Comparison of ENCODE assay signal across 8 cellular contexts in genomic region chr12:106248177-106248848, GRCh38. TPM values are rescaled to one million over a fixed set of nuclear protein-coding genes. Genes with fewer than 3 reads are reported as not detected.
DNase-seq lines count a peak whose midpoint lies in the region; ATAC-seq, FAIRE-seq and TF ChIP-seq lines count a peak whose summit lies in the region.

No MANE protein-coding gene starts in this region.

- peak overlapping the region; percentile 97 to 99 for H3K27ac ChIP-seq in uterus

- DNase-seq in GM03348 (ENCODE audit: low spot score), result peak; percentile 85
- peak; percentile 18 for DNase-seq in LoVo (ENCODE audit: low spot score)
- DNase-seq in activated naive CD4-positive, alpha-beta T cell treated with anti-CD3 and anti-CD28 coated beads, Interleukin-2, amount 10 ng/mL, durations not matched to agents 7 days and 5 days, result peak; percentile 28
- DNase-seq in frontal cortex (ENCODE audit: low spot score in 2 of 2), result peak; percentile 58 to 60
- DNase-seq in nephron progenitor cell, result no peak
- peak; percentile 71 for DNase-seq in uterus
- DNase-seq in MV-4-11 (lab: John Stamatoyannopoulos, UW), result no peak

- FAIRE-seq in frontal cortex (lab: Jason Lieb, UNC), result no peak

- H3K27me3 Mint-ChIP-seq in activated naive CD4-positive, alpha-beta T cell treated with anti-CD3 and anti-CD28 coated beads, Interleukin-2, amount 10 ng/mL, durations not matched to agents 7 days and 5 days, result peaks cover 17% of the 10 kb centered on the region
- H3K27me3 Mint-ChIP-seq in nephron progenitor cell (ENCODE audit: low read depth, poor library complexity), result peaks cover 5% of the 10 kb centered on the region

- intact Hi-C loops in uterus (cut with DNase I; ENCODE audit: low total_unique reads), result no loop called here

- H3K4me3 ChIP-seq in uterus, result peak overlapping the region; percentile 51 to 81

- no peaks in the 10 kb centered on the region for H3K9me3 ChIP-seq in uterus

- H3K4me1 ChIP-seq in uterus, result peaks cover 5 to 12% of the 10 kb centered on the region in 2 donors

- ATAC-seq in GM21576 (IDR thresholded peaks at IDR 0.05; ENCODE audit: unreplicated experiment), result peak; percentile 2

- no peaks in the 10 kb centered on the region for H3K36me3 ChIP-seq in uterus

- no peak for TF ChIP-seq CTCF in nephron progenitor cell (IDR thresholded peaks at IDR 0.05)
- no peak for TF ChIP-seq CTCF in uterus (IDR thresholded peaks at IDR 0.05)

- peak overlapping the region; percentile 65 for H3K4me3 Mint-ChIP-seq in activated naive CD4-positive, alpha-beta T cell treated with anti-CD3 and anti-CD28 coated beads, Interleukin-2, amount 10 ng/mL, durations not matched to agents 7 days and 5 days
- H3K4me3 Mint-ChIP-seq in nephron progenitor cell, result peak overlapping the region; percentile 84

- H3K27me3 ChIP-seq in uterus, result no peaks in the 10 kb centered on the region

- CTCF ChIA-PET in activated naive CD4-positive, alpha-beta T cell treated with anti-CD3 and anti-CD28 coated beads, Interleukin-2, amount 10 ng/mL, durations not matched to agents 7 days and 5 days (lab: Charles Lee), result interaction anchor here (1.0 to 1.1 kb wide), 2 partner anchors 21 to 24 kb away, joined by 3 read pairs; no protein-coding TSS in a partner anchor

- no peak for TF ChIP-seq POLR2A in uterus (IDR thresholded peaks at IDR 0.05)

- H3K36me3 Mint-ChIP-seq in activated naive CD4-positive, alpha-beta T cell treated with anti-CD3 and anti-CD28 coated beads, Interleukin-2, amount 10 ng/mL, durations not matched to agents 7 days and 5 days, result no peaks in the 10 kb centered on the region
- peaks cover 13% of the 10 kb centered on the region for H3K36me3 Mint-ChIP-seq in nephron progenitor cell (ENCODE audit: low read depth)

- no peaks in the 10 kb centered on the region for H3K9me3 Mint-ChIP-seq in activated naive CD4-positive, alpha-beta T cell treated with anti-CD3 and anti-CD28 coated beads, Interleukin-2, amount 10 ng/mL, durations not matched to agents 7 days and 5 days
- H3K9me3 Mint-ChIP-seq in nephron progenitor cell, result no peaks in the 10 kb centered on the region

- H3K27ac Mint-ChIP-seq in activated naive CD4-positive, alpha-beta T cell treated with anti-CD3 and anti-CD28 coated beads, Interleukin-2, amount 10 ng/mL, durations not matched to agents 7 days and 5 days, result peak overlapping the region; percentile 75
- H3K27ac Mint-ChIP-seq in nephron progenitor cell, result peak overlapping the region; percentile 88

- H3K4me1 Mint-ChIP-seq in activated naive CD4-positive, alpha-beta T cell treated with anti-CD3 and anti-CD28 coated beads, Interleukin-2, amount 10 ng/mL, durations not matched to agents 7 days and 5 days, result peaks cover 15% of the 10 kb centered on the region
- peaks cover 67% of the 10 kb centered on the region for H3K4me1 Mint-ChIP-seq in nephron progenitor cell

RNA-seq across cellular contexts. Expression of gene CKAP4, which starts 0.5 kb away (rescaled TPM):
- 24.1 TPM for total RNA-seq in frontal cortex
- total RNA-seq in uterus, result 100 to 1,000 TPM in 1 of 4 donors, 10 to 100 TPM in 3; 15.6 to 106 (median 40.8) TPM

RNA-seq across cellular contexts. Expression of gene TCP11L2, which starts 54.2 kb away (rescaled TPM):
- 47.3 TPM for total RNA-seq in frontal cortex
- total RNA-seq in uterus, result 10 to 100 TPM; 22.3 to 59.7 (median 45.2) TPM

Comparison
In these comparisons a context has a peak if more than half of its experiments do, and no peak if none do; other contexts are left out.
1. DNase-seq: peak in GM03348 (single experiment), LoVo (single experiment), activated naive CD4-positive, alpha-beta T cell treated with anti-CD3 and anti-CD28 coated beads, Interleukin-2, amount 10 ng/mL, durations not matched to agents 7 days and 5 days (single experiment), frontal cortex (2 of 2) and uterus (2 of 2); none in nephron progenitor cell (single experiment) and MV-4-11 (single experiment).